ENCODE assay signal across 1 cellular context in the genomic region with DNA sequence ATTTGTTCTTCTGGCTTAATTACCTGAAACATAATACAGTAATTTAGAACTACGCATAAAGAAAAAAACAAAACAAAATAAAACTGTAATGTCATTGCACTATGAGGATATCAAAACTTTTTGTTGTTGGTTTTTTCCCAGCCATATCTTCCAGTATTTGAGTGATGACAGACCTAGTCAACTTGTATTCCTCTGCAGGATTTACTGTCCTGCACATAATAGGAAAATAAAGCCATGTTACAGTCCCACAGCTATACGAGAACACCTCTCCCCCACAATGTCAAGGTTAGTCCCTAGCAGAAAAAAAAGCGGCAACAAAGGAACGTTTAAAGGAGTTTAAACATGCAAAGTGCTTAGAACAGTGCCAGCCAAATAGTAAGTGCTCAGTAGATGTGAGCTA.
TF ChIP-seq lines count a peak whose summit lies in the region.

No MANE protein-coding gene starts in this region.

TF ChIP-seq in K562, 482 proteins besides CTCF, POLR2A, EP300 and RAD21:
- TF ChIP-seq KLF16 (IDR thresholded peaks at IDR 0.05): no peak
- no peak for TF ChIP-seq RHOXF2B (CRISPR knock-in tag; conservative IDR thresholded peaks at IDR 0.05)
- TF ChIP-seq, protein P1, sequence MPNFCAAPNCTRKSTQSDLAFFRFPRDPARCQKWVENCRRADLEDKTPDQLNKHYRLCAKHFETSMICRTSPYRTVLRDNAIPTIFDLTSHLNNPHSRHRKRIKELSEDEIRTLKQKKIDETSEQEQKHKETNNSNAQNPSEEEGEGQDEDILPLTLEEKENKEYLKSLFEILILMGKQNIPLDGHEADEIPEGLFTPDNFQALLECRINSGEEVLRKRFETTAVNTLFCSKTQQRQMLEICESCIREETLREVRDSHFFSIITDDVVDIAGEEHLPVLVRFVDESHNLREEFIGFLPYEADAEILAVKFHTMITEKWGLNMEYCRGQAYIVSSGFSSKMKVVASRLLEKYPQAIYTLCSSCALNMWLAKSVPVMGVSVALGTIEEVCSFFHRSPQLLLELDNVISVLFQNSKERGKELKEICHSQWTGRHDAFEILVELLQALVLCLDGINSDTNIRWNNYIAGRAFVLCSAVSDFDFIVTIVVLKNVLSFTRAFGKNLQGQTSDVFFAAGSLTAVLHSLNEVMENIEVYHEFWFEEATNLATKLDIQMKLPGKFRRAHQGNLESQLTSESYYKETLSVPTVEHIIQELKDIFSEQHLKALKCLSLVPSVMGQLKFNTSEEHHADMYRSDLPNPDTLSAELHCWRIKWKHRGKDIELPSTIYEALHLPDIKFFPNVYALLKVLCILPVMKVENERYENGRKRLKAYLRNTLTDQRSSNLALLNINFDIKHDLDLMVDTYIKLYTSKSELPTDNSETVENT (CRISPR knock-in tag; IDR thresholded peaks at IDR 0.05): no peak
- TF ChIP-seq, protein P2, sequence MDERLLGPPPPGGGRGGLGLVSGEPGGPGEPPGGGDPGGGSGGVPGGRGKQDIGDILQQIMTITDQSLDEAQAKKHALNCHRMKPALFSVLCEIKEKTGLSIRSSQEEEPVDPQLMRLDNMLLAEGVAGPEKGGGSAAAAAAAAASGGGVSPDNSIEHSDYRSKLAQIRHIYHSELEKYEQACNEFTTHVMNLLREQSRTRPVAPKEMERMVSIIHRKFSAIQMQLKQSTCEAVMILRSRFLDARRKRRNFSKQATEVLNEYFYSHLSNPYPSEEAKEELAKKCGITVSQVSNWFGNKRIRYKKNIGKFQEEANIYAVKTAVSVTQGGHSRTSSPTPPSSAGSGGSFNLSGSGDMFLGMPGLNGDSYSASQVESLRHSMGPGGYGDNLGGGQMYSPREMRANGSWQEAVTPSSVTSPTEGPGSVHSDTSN (CRISPR knock-in tag; IDR thresholded peaks at IDR 0.05; ENCODE audit: low read depth): no peak
- TF ChIP-seq, protein P2 (tag; conservative IDR thresholded peaks at IDR 0.05; ENCODE audit: low read depth): peak; percentile 77
- no peak for TF ChIP-seq SAFB2 (IDR thresholded peaks at IDR 0.05; ENCODE audit: borderline replicate concordance, low read depth, low read length, severe bottlenecking)
- TF ChIP-seq FOXK1 (CRISPR knock-in tag; IDR thresholded peaks at IDR 0.05; ENCODE audit: borderline replicate concordance): no peak
- TF ChIP-seq, protein P3, sequence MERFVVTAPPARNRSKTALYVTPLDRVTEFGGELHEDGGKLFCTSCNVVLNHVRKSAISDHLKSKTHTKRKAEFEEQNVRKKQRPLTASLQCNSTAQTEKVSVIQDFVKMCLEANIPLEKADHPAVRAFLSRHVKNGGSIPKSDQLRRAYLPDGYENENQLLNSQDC (CRISPR knock-in tag; IDR thresholded peaks at IDR 0.05): no peak
- TF ChIP-seq ZNF586 (CRISPR knock-in tag; conservative IDR thresholded peaks at IDR 0.05): no peak
- no peak for TF ChIP-seq SIN3A (IDR thresholded peaks at IDR 0.05; ENCODE audit: borderline replicate concordance in 2 of 2, control insufficient read depth in 1 of 2, low read depth in 2 of 2, low read length in 2 of 2)
- TF ChIP-seq SMAD4 (CRISPR knock-in tag; conservative IDR thresholded peaks at IDR 0.05): no peak
- TF ChIP-seq MEIS2 (IDR thresholded peaks at IDR 0.05; ENCODE audit: partially characterized antibody): peak; percentile 73
- TF ChIP-seq, protein P4, sequence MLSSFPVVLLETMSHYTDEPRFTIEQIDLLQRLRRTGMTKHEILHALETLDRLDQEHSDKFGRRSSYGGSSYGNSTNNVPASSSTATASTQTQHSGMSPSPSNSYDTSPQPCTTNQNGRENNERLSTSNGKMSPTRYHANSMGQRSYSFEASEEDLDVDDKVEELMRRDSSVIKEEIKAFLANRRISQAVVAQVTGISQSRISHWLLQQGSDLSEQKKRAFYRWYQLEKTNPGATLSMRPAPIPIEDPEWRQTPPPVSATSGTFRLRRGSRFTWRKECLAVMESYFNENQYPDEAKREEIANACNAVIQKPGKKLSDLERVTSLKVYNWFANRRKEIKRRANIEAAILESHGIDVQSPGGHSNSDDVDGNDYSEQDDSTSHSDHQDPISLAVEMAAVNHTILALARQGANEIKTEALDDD (IDR thresholded peaks at IDR 0.05): no peak
- TF ChIP-seq, protein P5, sequence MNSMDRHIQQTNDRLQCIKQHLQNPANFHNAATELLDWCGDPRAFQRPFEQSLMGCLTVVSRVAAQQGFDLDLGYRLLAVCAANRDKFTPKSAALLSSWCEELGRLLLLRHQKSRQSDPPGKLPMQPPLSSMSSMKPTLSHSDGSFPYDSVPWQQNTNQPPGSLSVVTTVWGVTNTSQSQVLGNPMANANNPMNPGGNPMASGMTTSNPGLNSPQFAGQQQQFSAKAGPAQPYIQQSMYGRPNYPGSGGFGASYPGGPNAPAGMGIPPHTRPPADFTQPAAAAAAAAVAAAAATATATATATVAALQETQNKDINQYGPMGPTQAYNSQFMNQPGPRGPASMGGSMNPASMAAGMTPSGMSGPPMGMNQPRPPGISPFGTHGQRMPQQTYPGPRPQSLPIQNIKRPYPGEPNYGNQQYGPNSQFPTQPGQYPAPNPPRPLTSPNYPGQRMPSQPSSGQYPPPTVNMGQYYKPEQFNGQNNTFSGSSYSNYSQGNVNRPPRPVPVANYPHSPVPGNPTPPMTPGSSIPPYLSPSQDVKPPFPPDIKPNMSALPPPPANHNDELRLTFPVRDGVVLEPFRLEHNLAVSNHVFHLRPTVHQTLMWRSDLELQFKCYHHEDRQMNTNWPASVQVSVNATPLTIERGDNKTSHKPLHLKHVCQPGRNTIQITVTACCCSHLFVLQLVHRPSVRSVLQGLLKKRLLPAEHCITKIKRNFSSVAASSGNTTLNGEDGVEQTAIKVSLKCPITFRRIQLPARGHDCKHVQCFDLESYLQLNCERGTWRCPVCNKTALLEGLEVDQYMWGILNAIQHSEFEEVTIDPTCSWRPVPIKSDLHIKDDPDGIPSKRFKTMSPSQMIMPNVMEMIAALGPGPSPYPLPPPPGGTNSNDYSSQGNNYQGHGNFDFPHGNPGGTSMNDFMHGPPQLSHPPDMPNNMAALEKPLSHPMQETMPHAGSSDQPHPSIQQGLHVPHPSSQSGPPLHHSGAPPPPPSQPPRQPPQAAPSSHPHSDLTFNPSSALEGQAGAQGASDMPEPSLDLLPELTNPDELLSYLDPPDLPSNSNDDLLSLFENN (IDR thresholded peaks at IDR 0.05; ENCODE audit: low read depth in 2 of 2, low read length in 2 of 2): no peak
- TF ChIP-seq, protein P6, sequence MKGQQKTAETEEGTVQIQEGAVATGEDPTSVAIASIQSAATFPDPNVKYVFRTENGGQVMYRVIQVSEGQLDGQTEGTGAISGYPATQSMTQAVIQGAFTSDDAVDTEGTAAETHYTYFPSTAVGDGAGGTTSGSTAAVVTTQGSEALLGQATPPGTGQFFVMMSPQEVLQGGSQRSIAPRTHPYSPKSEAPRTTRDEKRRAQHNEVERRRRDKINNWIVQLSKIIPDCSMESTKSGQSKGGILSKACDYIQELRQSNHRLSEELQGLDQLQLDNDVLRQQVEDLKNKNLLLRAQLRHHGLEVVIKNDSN (CRISPR knock-in tag; IDR thresholded peaks at IDR 0.05): no peak
- TF ChIP-seq FOXJ3 (CRISPR knock-in tag; IDR thresholded peaks at IDR 0.05): no peak
- 0 out of 2 replicates have a peak, but pooled peaks have one; percentile 35 for TF ChIP-seq HMG20A (CRISPR knock-in tag; conservative IDR thresholded peaks at IDR 0.05)
- TF ChIP-seq ZFP30 (CRISPR knock-in tag; IDR thresholded peaks at IDR 0.05; ENCODE audit: borderline replicate concordance): no peak
- TF ChIP-seq EP400 (IDR thresholded peaks at IDR 0.05): no peak
- TF ChIP-seq ZNF780A (CRISPR knock-in tag; IDR thresholded peaks at IDR 0.05): no peak
- TF ChIP-seq, protein P7, sequence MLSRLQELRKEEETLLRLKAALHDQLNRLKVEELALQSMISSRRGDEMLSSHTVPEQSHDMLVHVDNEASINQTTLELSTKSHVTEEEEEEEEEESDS (CRISPR knock-in tag; IDR thresholded peaks at IDR 0.05): no peak
- TF ChIP-seq GABPB2 (CRISPR knock-in tag; conservative IDR thresholded peaks at IDR 0.05): no peak
- TF ChIP-seq, protein P8, sequence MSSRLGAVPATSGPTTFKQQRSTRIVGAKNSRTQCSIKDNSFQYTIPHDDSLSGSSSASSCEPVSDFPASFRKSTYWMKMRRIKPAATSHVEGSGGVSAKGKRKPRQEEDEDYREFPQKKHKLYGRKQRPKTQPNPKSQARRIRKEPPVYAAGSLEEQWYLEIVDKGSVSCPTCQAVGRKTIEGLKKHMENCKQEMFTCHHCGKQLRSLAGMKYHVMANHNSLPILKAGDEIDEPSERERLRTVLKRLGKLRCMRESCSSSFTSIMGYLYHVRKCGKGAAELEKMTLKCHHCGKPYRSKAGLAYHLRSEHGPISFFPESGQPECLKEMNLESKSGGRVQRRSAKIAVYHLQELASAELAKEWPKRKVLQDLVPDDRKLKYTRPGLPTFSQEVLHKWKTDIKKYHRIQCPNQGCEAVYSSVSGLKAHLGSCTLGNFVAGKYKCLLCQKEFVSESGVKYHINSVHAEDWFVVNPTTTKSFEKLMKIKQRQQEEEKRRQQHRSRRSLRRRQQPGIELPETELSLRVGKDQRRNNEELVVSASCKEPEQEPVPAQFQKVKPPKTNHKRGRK (tag; IDR thresholded peaks at IDR 0.05): no peak
- TF ChIP-seq, protein P9, sequence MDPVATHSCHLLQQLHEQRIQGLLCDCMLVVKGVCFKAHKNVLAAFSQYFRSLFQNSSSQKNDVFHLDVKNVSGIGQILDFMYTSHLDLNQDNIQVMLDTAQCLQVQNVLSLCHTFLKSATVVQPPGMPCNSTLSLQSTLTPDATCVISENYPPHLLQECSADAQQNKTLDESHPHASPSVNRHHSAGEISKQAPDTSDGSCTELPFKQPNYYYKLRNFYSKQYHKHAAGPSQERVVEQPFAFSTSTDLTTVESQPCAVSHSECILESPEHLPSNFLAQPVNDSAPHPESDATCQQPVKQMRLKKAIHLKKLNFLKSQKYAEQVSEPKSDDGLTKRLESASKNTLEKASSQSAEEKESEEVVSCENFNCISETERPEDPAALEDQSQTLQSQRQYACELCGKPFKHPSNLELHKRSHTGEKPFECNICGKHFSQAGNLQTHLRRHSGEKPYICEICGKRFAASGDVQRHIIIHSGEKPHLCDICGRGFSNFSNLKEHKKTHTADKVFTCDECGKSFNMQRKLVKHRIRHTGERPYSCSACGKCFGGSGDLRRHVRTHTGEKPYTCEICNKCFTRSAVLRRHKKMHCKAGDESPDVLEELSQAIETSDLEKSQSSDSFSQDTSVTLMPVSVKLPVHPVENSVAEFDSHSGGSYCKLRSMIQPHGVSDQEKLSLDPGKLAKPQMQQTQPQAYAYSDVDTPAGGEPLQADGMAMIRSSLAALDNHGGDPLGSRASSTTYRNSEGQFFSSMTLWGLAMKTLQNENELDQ (CRISPR knock-in tag; IDR thresholded peaks at IDR 0.05; ENCODE audit: borderline replicate concordance): no peak
- TF ChIP-seq, protein P10, sequence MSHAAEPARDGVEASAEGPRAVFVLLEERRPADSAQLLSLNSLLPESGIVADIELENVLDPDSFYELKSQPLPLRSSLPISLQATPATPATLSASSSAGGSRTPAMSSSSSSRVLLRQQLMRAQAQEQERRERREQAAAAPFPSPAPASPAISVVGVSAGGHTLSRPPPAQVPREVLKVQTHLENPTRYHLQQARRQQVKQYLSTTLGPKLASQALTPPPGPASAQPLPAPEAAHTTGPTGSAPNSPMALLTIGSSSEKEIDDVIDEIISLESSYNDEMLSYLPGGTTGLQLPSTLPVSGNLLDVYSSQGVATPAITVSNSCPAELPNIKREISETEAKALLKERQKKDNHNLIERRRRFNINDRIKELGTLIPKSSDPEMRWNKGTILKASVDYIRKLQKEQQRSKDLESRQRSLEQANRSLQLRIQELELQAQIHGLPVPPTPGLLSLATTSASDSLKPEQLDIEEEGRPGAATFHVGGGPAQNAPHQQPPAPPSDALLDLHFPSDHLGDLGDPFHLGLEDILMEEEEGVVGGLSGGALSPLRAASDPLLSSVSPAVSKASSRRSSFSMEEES (CRISPR knock-in tag; IDR thresholded peaks at IDR 0.05): no peak
- no peak for TF ChIP-seq RBM34 (IDR thresholded peaks at IDR 0.05; ENCODE audit: borderline replicate concordance, insufficient read depth, low read length)
- no peak for TF ChIP-seq ZNF253 (CRISPR knock-in tag; conservative IDR thresholded peaks at IDR 0.05)
- TF ChIP-seq CREB1 (IDR thresholded peaks at IDR 0.05): no peak
- TF ChIP-seq CREB1 (CRISPR knock-in tag; IDR thresholded peaks at IDR 0.05): 0 out of 2 replicates have a peak, but pooled peaks have one; percentile 2
- no peak for TF ChIP-seq ZNF384 (IDR thresholded peaks at IDR 0.05; ENCODE audit: low read depth, low read length)
- no peak for TF ChIP-seq XRCC5 (IDR thresholded peaks at IDR 0.05; ENCODE audit: low read depth, low read length)
- TF ChIP-seq, protein P11, sequence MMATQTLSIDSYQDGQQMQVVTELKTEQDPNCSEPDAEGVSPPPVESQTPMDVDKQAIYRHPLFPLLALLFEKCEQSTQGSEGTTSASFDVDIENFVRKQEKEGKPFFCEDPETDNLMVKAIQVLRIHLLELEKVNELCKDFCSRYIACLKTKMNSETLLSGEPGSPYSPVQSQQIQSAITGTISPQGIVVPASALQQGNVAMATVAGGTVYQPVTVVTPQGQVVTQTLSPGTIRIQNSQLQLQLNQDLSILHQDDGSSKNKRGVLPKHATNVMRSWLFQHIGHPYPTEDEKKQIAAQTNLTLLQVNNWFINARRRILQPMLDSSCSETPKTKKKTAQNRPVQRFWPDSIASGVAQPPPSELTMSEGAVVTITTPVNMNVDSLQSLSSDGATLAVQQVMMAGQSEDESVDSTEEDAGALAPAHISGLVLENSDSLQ (IDR thresholded peaks at IDR 0.05): no peak
- no peak for TF ChIP-seq ZNF57 (CRISPR knock-in tag; IDR thresholded peaks at IDR 0.05)
- TF ChIP-seq HNRNPK (IDR thresholded peaks at IDR 0.05; ENCODE audit: low read depth, low read length, poor library complexity, severe bottlenecking): no peak
TF ChIP-seq in K562: peak in this region for 4.
